Comparison of ENCODE assay signal across 1 cellular context in the genomic region with DNA sequence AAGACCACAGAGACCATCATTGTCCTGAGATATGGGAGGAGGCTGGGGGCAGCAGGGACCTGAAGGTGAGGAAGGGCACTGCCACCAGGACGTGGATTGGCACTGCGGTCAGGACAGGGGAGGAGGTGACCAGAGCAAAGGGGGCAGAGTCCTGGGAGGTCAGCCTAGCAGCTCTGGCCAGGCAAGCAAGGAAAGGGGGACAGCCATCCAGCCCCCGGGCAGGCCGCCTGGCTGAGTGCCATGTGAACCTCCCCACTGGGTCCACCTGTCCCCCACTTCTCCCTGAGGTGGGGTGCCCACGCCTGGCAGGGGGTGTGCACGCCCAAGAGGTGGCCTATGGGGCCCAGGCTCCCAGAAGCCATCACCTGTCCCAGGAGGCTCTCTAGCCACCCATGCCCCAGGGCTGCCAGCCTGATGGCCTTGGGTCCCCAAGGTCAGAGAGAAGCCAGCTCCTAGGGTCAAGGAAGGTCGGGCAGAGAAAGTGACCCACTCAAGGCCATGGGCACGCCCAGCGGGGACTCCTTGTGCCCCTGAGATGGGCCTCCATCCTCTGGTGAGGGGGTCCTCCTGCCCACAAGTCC.
TF ChIP-seq lines count a peak whose summit lies in the region.

No MANE protein-coding gene starts in this region.

TF ChIP-seq in SK-N-SH, 30 proteins besides CTCF, POLR2A, EP300 and RAD21:
- TF ChIP-seq ELF1 (IDR thresholded peaks at IDR 0.05) (no peak), NFIC (IDR thresholded peaks at IDR 0.05; ENCODE audit: borderline replicate concordance) (no peak)
